Comparison of ENCODE assay signal across 16 cellular contexts in the genomic region with DNA sequence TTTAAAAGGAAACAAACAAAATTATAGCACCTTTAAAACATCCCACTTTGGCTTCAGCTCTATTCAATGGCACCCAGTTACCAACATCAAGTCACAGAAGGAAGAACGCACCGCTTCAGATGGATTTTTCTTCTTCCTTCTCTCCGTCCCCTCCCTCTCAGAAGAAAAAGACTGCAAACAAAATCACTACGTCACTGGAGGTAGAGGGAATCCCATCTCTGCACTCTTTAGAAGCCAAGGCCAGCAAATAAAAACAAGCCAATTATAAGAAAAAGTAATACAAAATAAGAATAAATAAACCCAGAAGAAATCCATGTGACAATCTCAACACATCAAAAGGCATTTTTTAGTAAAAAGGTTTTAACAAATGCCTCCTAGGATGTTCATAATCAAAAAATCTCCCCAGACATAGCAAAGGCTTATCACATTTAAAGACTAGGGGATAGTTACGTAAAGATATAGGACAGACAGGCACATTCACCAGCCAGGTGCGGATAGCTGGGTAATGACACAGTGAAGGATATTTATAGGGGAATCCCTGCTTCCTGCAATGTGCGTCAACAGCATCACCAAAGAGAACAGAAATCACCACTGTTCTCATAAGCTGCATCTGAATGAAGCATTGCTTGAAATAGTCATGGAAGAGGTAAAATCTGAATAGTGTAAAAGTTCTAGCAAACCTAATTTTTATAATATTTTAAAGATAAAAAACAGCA.
DNase-seq lines count a peak whose midpoint lies in the region; ATAC-seq and TF ChIP-seq lines count a peak whose summit lies in the region.
"Had no signal": no experiment of that assay in that cellular context is flagged by ENCODE, and none has a peak within 500 bp of the region (broad histone marks: within the 10 kb centered on the region; RNA-seq: fewer than 3 reads in every experiment).

No MANE protein-coding gene starts in this region.

- H3K4me3 Mint-ChIP-seq in stimulated activated naive CD8-positive, alpha-beta T cell treated with anti-CD3 and anti-CD28 coated beads, Interleukin-15, amount 100 ng/mL, for 72 hours = peak overlapping the region in 1 of 2 donors; percentile 34

- peaks cover 0 to 4% of the 10 kb centered on the region in 2 donors for H3K9me3 Mint-ChIP-seq in stimulated activated naive CD8-positive, alpha-beta T cell treated with anti-CD3 and anti-CD28 coated beads, Interleukin-15, amount 100 ng/mL, for 72 hours

- BruUV-seq in mammary epithelial cell (replicated peaks; lab: Mats Ljungman, UMichigan) = no TSS peak

- no peak overlapping the region for H3K9ac ChIP-seq in mammary epithelial cell (ENCODE audit: insufficient read depth, low read length)
- H3K9ac ChIP-seq: SK-N-SH had no signal

- no peak overlapping the region for H2AFZ ChIP-seq in mammary epithelial cell (ENCODE audit: low read depth, low read length)

- H3K4me1 ChIP-seq in mammary epithelial cell (ENCODE audit: insufficient read depth, low read length) = no peaks in the 10 kb centered on the region
- H3K4me1 ChIP-seq in breast epithelium = no peaks in the 10 kb centered on the region
- H3K4me1 ChIP-seq in muscle layer of duodenum (ENCODE audit: control insufficient read depth in 1 of 2, insufficient read depth in 2 of 2, low read length in 2 of 2) = peaks cover 6 to 16% of the 10 kb centered on the region in 2 donors

- no peak overlapping the region for H3K27ac Mint-ChIP-seq in stimulated activated naive CD8-positive, alpha-beta T cell treated with anti-CD3 and anti-CD28 coated beads, Interleukin-15, amount 100 ng/mL, for 72 hours

- 98% methylated on average over 7 of the region's 7 CpGs for WGBS in mammary epithelial cell (ENCODE audit: low coverage, missing lambda C conversion rate)
- WGBS in lower leg skin, 2 donors = 75 to 79% methylated on average over 7 of the region's 7 CpGs

- peak; percentile 34 for DNase-seq in mammary epithelial cell
- no peak for DNase-seq in breast epithelium (ENCODE audit: low spot score in 2 of 2)
- DNase-seq in brain microvascular endothelial cell = peak; percentile 24
- no peak for DNase-seq in stimulated activated naive CD8-positive, alpha-beta T cell treated with anti-CD3 and anti-CD28 coated beads, Interleukin-15, amount 100 ng/mL, for 72 hours
- no peak for DNase-seq in RPMI8226
- DNase-seq in lower leg skin (ENCODE audit: low spot score in 2 of 2) = no peak
- DNase-seq: KG1; NCI-H1105 treated with DMSO at 0.1 percent for 48 hours; NCI-H226; stimulated activated CD4-positive, alpha-beta T cell treated with anti-CD3 and anti-CD28 coated beads, Interleukin-15, amount 100 ng/mL, for 24 hours had no signal

- no peaks in the 10 kb centered on the region for H3K36me3 ChIP-seq in mammary epithelial cell (ENCODE audit: insufficient read depth, low read length)
- no peaks in the 10 kb centered on the region for H3K36me3 ChIP-seq in breast epithelium
- H3K36me3 ChIP-seq in brain microvascular endothelial cell (replicated peaks) = no peaks in the 10 kb centered on the region
- no peaks in the 10 kb centered on the region for H3K36me3 ChIP-seq in muscle layer of duodenum (ENCODE audit: control insufficient read depth in 1 of 2, insufficient read depth in 2 of 2, low read length in 2 of 2)
- H3K36me3 ChIP-seq: ovary had no signal

- H3K9me3 ChIP-seq in mammary epithelial cell (replicated peaks; ENCODE audit: insufficient read depth, low read length) (no peaks in the 10 kb centered on the region), breast epithelium (no peaks in the 10 kb centered on the region), muscle layer of duodenum (ENCODE audit: control insufficient read depth in 1 of 2, low read length in 2 of 2) (no peaks in the 10 kb centered on the region)
- H3K9me3 ChIP-seq: body of pancreas, ovary, SK-N-SH, suprapubic skin had no signal

- dilution Hi-C loops in mammary epithelial cell (cut with HindIII; ENCODE audit: low sequenced_read_pairs) = loop anchor here (5.0 kb wide), 1 partner anchor 59 kb away; no protein-coding TSS in a partner anchor

- H3K79me2 ChIP-seq in mammary epithelial cell (ENCODE audit: insufficient read depth, low read length) = no peaks in the 10 kb centered on the region

- TF ChIP-seq POLR2A in breast epithelium (IDR thresholded peaks at IDR 0.05) (no peak), lower leg skin (IDR thresholded peaks at IDR 0.05) (no peak)

- intact Hi-C loops in mammary epithelial cell (cut with micrococcal nuclease) = no loop called here
- intact Hi-C loops in breast epithelium (cut with DNase I; ENCODE audit: low total_unique reads) = no loop called here
- intact Hi-C loops in lower leg skin (cut with DNase I; ENCODE audit: low total_unique reads) = no loop called here

- H3K4me3 ChIP-seq in mammary epithelial cell (replicated peaks in 1 of 3; ENCODE audit: insufficient read depth in 1 of 3, low read depth in 2 of 3, low read length in 3 of 3) (no peak overlapping the region), breast epithelium (no peak overlapping the region), brain microvascular endothelial cell (ENCODE audit: low read depth, low read length) (no peak overlapping the region), muscle layer of duodenum (ENCODE audit: low read depth in 1 of 2, low read length in 2 of 2) (no peak overlapping the region), lower leg skin (ENCODE audit: low read depth, poor library complexity, severe bottlenecking) (no peak overlapping the region)
- H3K4me3 ChIP-seq: body of pancreas, ovary, suprapubic skin had no signal

- H3K27me3 ChIP-seq in mammary epithelial cell (ENCODE audit: insufficient read depth, low read length) = no peaks in the 10 kb centered on the region
- H3K27me3 ChIP-seq in breast epithelium = no peaks in the 10 kb centered on the region
- H3K27me3 ChIP-seq in brain microvascular endothelial cell (replicated peaks) = no peaks in the 10 kb centered on the region
- no peaks in the 10 kb centered on the region for H3K27me3 ChIP-seq in muscle layer of duodenum (ENCODE audit: low read depth, low read length)
- H3K27me3 ChIP-seq: body of pancreas, ovary, suprapubic skin had no signal

- no peak overlapping the region for H3K4me2 ChIP-seq in mammary epithelial cell (ENCODE audit: insufficient read depth, low read depth, low read length)
- H3K4me2 ChIP-seq: SK-N-SH had no signal

- ATAC-seq in stimulated activated naive CD8-positive, alpha-beta T cell treated with anti-CD3 and anti-CD28 coated beads, Interleukin-15, amount 100 ng/mL, for 72 hours = peak; percentile 60
- no peak for ATAC-seq in GM19463 (IDR thresholded peaks at IDR 0.05; ENCODE audit: unreplicated experiment)
- ATAC-seq: body of pancreas had no signal

- TF ChIP-seq CTCF in mammary epithelial cell (conservative IDR thresholded peaks at IDR 0.05 in 1 of 2, IDR thresholded peaks at IDR 0.05 in 1 of 2; ENCODE audit: extremely low read depth in 1 of 2, insufficient read depth in 1 of 2, low read depth in 1 of 2, low read length in 2 of 2) = no peak
- TF ChIP-seq CTCF in breast epithelium (IDR thresholded peaks at IDR 0.05) = no peak
- no peak for TF ChIP-seq CTCF in brain microvascular endothelial cell (IDR thresholded peaks at IDR 0.05; ENCODE audit: low read depth, low read length, missing control alignments)
- no peak for TF ChIP-seq CTCF in lower leg skin (IDR thresholded peaks at IDR 0.05)

- no peak overlapping the region for H3K27ac ChIP-seq in mammary epithelial cell (ENCODE audit: insufficient read depth, low read depth, low read length)
- no peak overlapping the region for H3K27ac ChIP-seq in breast epithelium
- H3K27ac ChIP-seq in brain microvascular endothelial cell = no peak overlapping the region
- H3K27ac ChIP-seq in muscle layer of duodenum (ENCODE audit: low read length) = peak overlapping the region; percentile 14
- H3K27ac ChIP-seq: body of pancreas, suprapubic skin had no signal

- no peaks in the 10 kb centered on the region for H3K27me3 Mint-ChIP-seq in stimulated activated naive CD8-positive, alpha-beta T cell treated with anti-CD3 and anti-CD28 coated beads, Interleukin-15, amount 100 ng/mL, for 72 hours

- in situ Hi-C loops in mammary epithelial cell (cut with MboI; ENCODE audit: low sequenced_read_pairs in 2 of 2) (no loop called here), brain microvascular endothelial cell (cut with HindIII; ENCODE audit: low pct_ligation_motif_present, low sequenced_read_pairs) (no loop called here)

- H3K4me1 Mint-ChIP-seq in stimulated activated naive CD8-positive, alpha-beta T cell treated with anti-CD3 and anti-CD28 coated beads, Interleukin-15, amount 100 ng/mL, for 72 hours = peaks cover 31% of the 10 kb centered on the region

- no peaks in the 10 kb centered on the region for H4K20me1 ChIP-seq in mammary epithelial cell (ENCODE audit: insufficient read depth, low read length)

- CTCF ChIA-PET in mammary epithelial cell (lab: Charles Lee; ENCODE audit: low non-redundant PET) = no interaction called here

Comparison
In these comparisons a context has a peak if more than half of its experiments do, and no peak if none do; other contexts are left out.
1. DNase-seq: peak in mammary epithelial cell (single experiment) and brain microvascular endothelial cell (single experiment); none in breast epithelium (0 of 2), stimulated activated naive CD8-positive, alpha-beta T cell treated with anti-CD3 and anti-CD28 coated beads, Interleukin-15, amount 100 ng/mL, for 72 hours (0 of 2), RPMI8226 (single experiment) and lower leg skin (0 of 2).